ENCODE assay signal across 8 cellular contexts in the genomic region with DNA sequence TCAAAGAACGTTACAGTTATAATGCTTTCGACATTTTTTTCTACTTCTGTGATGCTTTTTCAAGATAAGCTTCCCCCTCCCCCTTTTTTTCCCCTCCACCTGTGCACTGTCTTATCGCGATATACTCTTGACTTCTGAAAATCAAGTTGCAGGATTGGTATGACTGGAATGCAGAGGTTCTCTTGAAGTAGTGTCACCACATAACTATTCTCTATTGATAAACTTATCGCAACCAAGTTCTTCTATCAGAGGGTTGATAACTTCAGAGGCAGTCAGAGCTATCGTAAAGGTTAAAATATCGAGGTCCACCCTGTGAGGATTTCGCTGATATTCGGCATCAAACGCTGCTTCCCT. TPM values are rescaled to one million over a fixed set of nuclear protein-coding genes. Genes with fewer than 3 reads are reported as not detected.
DNase-seq lines count a peak whose midpoint lies in the region; ATAC-seq and TF ChIP-seq lines count a peak whose summit lies in the region.

No MANE protein-coding gene starts in this region.

- DNase-seq in heart left ventricle = peak in 1 of 5 donors; percentile 16
- no peak for DNase-seq in Right ventricle myocardium superior
- DNase-seq in iPS DF 6.9 (ENCODE audit: low read depth, low spot score) = no peak
- no peak for DNase-seq in spleen
- DNase-seq in NCI-H2171 (lab: John Stamatoyannopoulos, UW) = no peak
- no peak for DNase-seq in superior temporal gyrus (ENCODE audit: extremely low spot score)
- no peak for DNase-seq in COLO668 (lab: John Stamatoyannopoulos, UW; ENCODE audit: unreplicated experiment)

- H3K36me3 ChIP-seq in heart left ventricle (no peaks in the 10 kb centered on the region), iPS DF 6.9 (ENCODE audit: control insufficient read depth, insufficient read depth, low read length) (no peaks in the 10 kb centered on the region), spleen (no peaks in the 10 kb centered on the region)

- TF ChIP-seq POLR2A in heart left ventricle (IDR thresholded peaks at IDR 0.05) = no peak
- no peak for TF ChIP-seq POLR2A in spleen (IDR thresholded peaks at IDR 0.05)

- peak overlapping the region; percentile 56 to 98 (median 81) for H3K4me3 ChIP-seq in heart left ventricle
- peak overlapping the region; percentile 89 for H3K4me3 ChIP-seq in WI38 (ENCODE audit: low read depth, low read length)
- H3K4me3 ChIP-seq in iPS DF 6.9 (ENCODE audit: low read length) = peak overlapping the region; percentile 99; the same call in 1 of the 2 replicates
- H3K4me3 ChIP-seq in spleen = peak overlapping the region; percentile 67 to 94 (median 72)

- WGBS in heart left ventricle, 4 donors = 1 to 3% (median 2%) methylated on average over 10 of the region's 10 CpGs
- no CpG with 5 or more reads among the region's 10 CpGs for WGBS in iPS DF 6.9 (ENCODE audit: insufficient coverage, insufficient read length)
- WGBS in spleen, 5 donors = 1 to 6% (median 4%) methylated on average over 10 of the region's 10 CpGs

- intact Hi-C loops in heart left ventricle (cut with DNase I) = loop anchor here in 8 of 10 donors (10.0 kb wide), 6 partner anchors 64 to 414 kb away; a partner anchor contains a TSS
- intact Hi-C loops in Right ventricle myocardium superior (cut with DNase I) = no loop called here
- intact Hi-C loops in spleen (cut with DNase I; ENCODE audit: low total_unique reads) = loop anchor here (10.0 kb wide), 2 partner anchors 94 to 414 kb away; a partner anchor contains a TSS

- TF ChIP-seq CTCF in heart left ventricle (IDR thresholded peaks at IDR 0.05) = no peak
- TF ChIP-seq CTCF in WI38 (IDR thresholded peaks at IDR 0.05; ENCODE audit: low read depth, low read length) = no peak
- no peak for TF ChIP-seq CTCF in spleen (IDR thresholded peaks at IDR 0.05 in 8 of 11, conservative IDR thresholded peaks at IDR 0.05 in 3 of 11)

- no peaks in the 10 kb centered on the region for H3K27me3 ChIP-seq in heart left ventricle
- H3K27me3 ChIP-seq in iPS DF 6.9 (ENCODE audit: control insufficient read depth, insufficient read depth, low read length) = no peaks in the 10 kb centered on the region
- no peaks in the 10 kb centered on the region for H3K27me3 ChIP-seq in spleen (replicated peaks in 1 of 7)

- no peaks in the 10 kb centered on the region for H3K9me3 ChIP-seq in heart left ventricle
- H3K9me3 ChIP-seq in iPS DF 6.9 (ENCODE audit: control insufficient read depth, insufficient read depth, low read length) = no peaks in the 10 kb centered on the region
- H3K9me3 ChIP-seq in spleen = no peaks in the 10 kb centered on the region

- H3K27ac ChIP-seq in heart left ventricle = peak overlapping the region; percentile 85 to 98 (median 94)
- H3K27ac ChIP-seq in iPS DF 6.9 (ENCODE audit: low read length) = no peak overlapping the region
- H3K27ac ChIP-seq in spleen = peak overlapping the region; percentile 90 to 99 (median 96)

- peaks cover 0 to 24% (median 18%) of the 10 kb centered on the region in 12 donors for H3K4me1 ChIP-seq in heart left ventricle
- H3K4me1 ChIP-seq in iPS DF 6.9 (ENCODE audit: control insufficient read depth, insufficient read depth, low read length) = peaks cover 2% of the 10 kb centered on the region; the same call in 1 of the 2 replicates
- peaks cover 13 to 39% (median 25%) of the 10 kb centered on the region in 6 donors for H3K4me1 ChIP-seq in spleen

- ATAC-seq in heart left ventricle (no peak), Right ventricle myocardium superior (ENCODE audit: poor library complexity) (no peak)

RNA-seq across cellular contexts. Expression of a gene that starts 0.8 kb away (rescaled TPM):
- total RNA-seq in heart left ventricle = 10 to 100 TPM in 7 of 9 donors, 1 to 10 TPM in 2; 7.1 to 14.6 (median 12.6) TPM
- 10 to 100 TPM; 12.9 to 16.5 TPM for polyA plus RNA-seq in heart left ventricle
- total RNA-seq in Right ventricle myocardium superior = 10.3 TPM
- total RNA-seq in spleen = 10 to 100 TPM in 5 of 7 donors, 1 to 10 TPM in 2; 7.9 to 17.4 (median 12.7) TPM
- polyA plus RNA-seq in spleen = 10 to 100 TPM; 15.5 to 17.7 (median 17.2) TPM

RNA-seq across cellular contexts. Expression of a gene that starts 6.5 kb away (rescaled TPM):
- total RNA-seq in heart left ventricle (1 to 10 TPM; 1.1 to 5.1 (median 2.9) TPM), Right ventricle myocardium superior (1.7 TPM), spleen (1 to 10 TPM; 2.0 to 5.3 (median 4.5) TPM)
- polyA plus RNA-seq in heart left ventricle (1 to 10 TPM; 1.4 to 2.2 TPM), spleen (1 to 10 TPM; 4.6 to 5.7 (median 5.4) TPM)

RNA-seq across cellular contexts. Expression of a gene that starts 24.2 kb away (rescaled TPM):
- total RNA-seq in heart left ventricle (not detected), Right ventricle myocardium superior (not detected), spleen (not detected)
- polyA plus RNA-seq in heart left ventricle (not detected), spleen (not detected)

RNA-seq across cellular contexts. Expression of a gene that starts 40.4 kb away (rescaled TPM):
- total RNA-seq in heart left ventricle (not detected), Right ventricle myocardium superior (not detected), spleen (under 1 TPM in 2 of 7 donors, not detected in 5; 0.16 to 0.27 TPM)
- polyA plus RNA-seq in heart left ventricle (not detected), spleen (under 1 TPM; 0.52 to 0.68 (median 0.58) TPM)

RNA-seq across cellular contexts. Expression of a gene that starts 58.5 kb away (rescaled TPM):
- total RNA-seq in heart left ventricle (10 to 100 TPM; 66.0 to 91.3 (median 77.3) TPM), Right ventricle myocardium superior (80.6 TPM), spleen (10 to 100 TPM; 30.3 to 51.5 (median 41.8) TPM)
- polyA plus RNA-seq in heart left ventricle (100 to 1,000 TPM; 103 to 106 TPM), spleen (10 to 100 TPM; 36.2 to 46.0 (median 40.7) TPM)
